ENCODE assay signal across 8 cellular contexts in the genomic region with DNA sequence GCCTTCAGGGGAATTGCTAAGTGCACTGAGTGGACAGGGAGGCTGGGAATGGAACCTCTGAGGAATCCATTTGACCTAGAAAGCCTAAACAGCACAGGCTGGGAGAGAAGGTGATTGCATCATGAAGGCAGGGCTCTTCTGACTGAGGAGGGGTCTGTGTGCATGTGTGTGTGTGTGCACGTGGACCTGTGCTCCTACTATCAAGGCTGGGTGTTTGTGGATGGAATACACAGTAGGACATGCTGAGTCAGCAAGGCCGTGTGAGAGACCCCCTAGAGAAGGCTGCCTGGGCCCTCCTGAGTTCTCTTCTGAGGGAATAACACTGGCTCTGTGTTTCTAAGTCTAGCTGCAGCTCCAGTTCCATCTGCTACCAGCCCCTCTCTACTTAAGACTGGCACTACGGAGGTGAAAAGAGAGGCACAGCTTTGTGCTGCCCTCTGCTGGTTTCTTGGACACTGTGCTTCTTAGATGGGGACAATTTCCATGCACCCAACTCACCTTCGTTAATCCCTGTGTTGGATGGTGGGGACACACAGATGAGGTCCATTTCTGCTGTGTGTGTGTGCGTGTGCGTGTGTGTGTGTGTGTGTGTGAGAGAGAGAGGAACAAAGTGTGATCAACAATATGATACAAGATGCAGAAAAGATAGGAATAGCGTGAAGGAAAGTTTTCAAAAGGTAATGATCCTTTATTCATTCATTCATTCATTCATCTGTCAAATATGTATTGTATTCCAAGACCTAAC. TPM values are rescaled to one million over a fixed set of nuclear protein-coding genes. Genes with fewer than 3 reads are reported as not detected.
A peak's percentile ranks its signal among the peaks of the same experiment; 100 is the strongest.
DNase-seq lines count a peak whose midpoint lies in the region; ATAC-seq and TF ChIP-seq lines count a peak whose summit lies in the region.

No MANE protein-coding gene starts in this region.

- TF ChIP-seq CTCF in GM10248 (IDR thresholded peaks at IDR 0.05; ENCODE audit: control extremely low read depth, extremely low read depth, low read depth, missing control alignments) (peak; percentile 89), hepatocyte (IDR thresholded peaks at IDR 0.05; ENCODE audit: poor library complexity) (peak; percentile 84)

- no peaks in the 10 kb centered on the region for H4K20me1 ChIP-seq in hepatocyte (ENCODE audit: insufficient read depth, poor library complexity, severe bottlenecking)

- no peak overlapping the region for H2AFZ ChIP-seq in hepatocyte

- no peaks in the 10 kb centered on the region for H3K36me3 ChIP-seq in hepatocyte (replicated peaks; ENCODE audit: insufficient read depth, low read depth)

- ATAC-seq in HG02798 (IDR thresholded peaks at IDR 0.05; ENCODE audit: poor library complexity, unreplicated experiment), result peak; percentile 86
- no peak for ATAC-seq in GM19467 (IDR thresholded peaks at IDR 0.05; ENCODE audit: unreplicated experiment)

- CTCF ChIA-PET in GM10248 (lab: Yijun Ruan, JAX), result interaction anchor here (0.6 to 4.4 kb wide), 31 partner anchors 13 to 290 kb away, joined by 3 to 35 read pairs (median 3); a partner anchor contains a TSS

- no peaks in the 10 kb centered on the region for H3K9me2 ChIP-seq in hepatocyte (replicated peaks; ENCODE audit: insufficient read depth)

- no peak overlapping the region for H3K4me2 ChIP-seq in hepatocyte

- no peak overlapping the region for H3K27ac ChIP-seq in hepatocyte

- no peaks in the 10 kb centered on the region for H3K9me3 ChIP-seq in hepatocyte (ENCODE audit: low read depth)

- no peaks in the 10 kb centered on the region for H3K27me3 ChIP-seq in hepatocyte

- H3K79me2 ChIP-seq in hepatocyte, result no peaks in the 10 kb centered on the region

- no peak overlapping the region for H3K4me3 ChIP-seq in hepatocyte
- no peak overlapping the region for H3K4me3 ChIP-seq in skeletal muscle cell (ENCODE audit: low read depth, low read length)

- DNase-seq in GM10248 (ENCODE audit: extremely low spot score), result peak; percentile 43
- peak; percentile 21 to 40 for DNase-seq in NCI-H187 (lab: John Stamatoyannopoulos, UW)
- peak; percentile 26 to 77 (median 53) for DNase-seq in T-helper 1 cell
- DNase-seq in amniotic epithelial cell (ENCODE audit: low read depth), result peak; percentile 81
- peak; percentile 88 for DNase-seq in hepatocyte (ENCODE audit: low spot score)
- peak; percentile 41 for DNase-seq in skeletal muscle cell (ENCODE audit: low read depth)

- 21% methylated on average over 7 of the region's 7 CpGs for WGBS in hepatocyte (ENCODE audit: low lambda C conversion rate, missing lambda C conversion rate)

- POLR2A ChIA-PET in GM10248 (lab: Yijun Ruan, JAX), result no interaction called here

- no peaks in the 10 kb centered on the region for H3K4me1 ChIP-seq in hepatocyte (ENCODE audit: insufficient read depth)

RNA-seq across cellular contexts. Expression of a gene that starts 6.2 kb away (rescaled TPM):
- 76.3 and 79.3 TPM in 2 replicates for total RNA-seq in hepatocyte
- polyA plus RNA-seq in hepatocyte, result 28.3 and 38.5 TPM in 2 replicates

RNA-seq across cellular contexts. Expression of a gene that starts 53.5 kb away (rescaled TPM):
- 0.16 TPM in 1 of 2 replicates, not detected in the other for total RNA-seq in hepatocyte
- polyA plus RNA-seq in hepatocyte, result 0.27 and 0.40 TPM in 2 replicates

RNA-seq across cellular contexts. Expression of a gene that starts 57.0 kb away (rescaled TPM):
- total RNA-seq in hepatocyte, result 57.5 and 58.4 TPM in 2 replicates
- polyA plus RNA-seq in hepatocyte, result 59.3 and 63.2 TPM in 2 replicates

Comparison
In these comparisons a context has a peak if more than half of its experiments do, and no peak if none do; other contexts are left out.
1. DNase-seq: peak in every context shown above with its lines; median percentile 88 in hepatocyte; 81 in amniotic epithelial cell; 53 in T-helper 1 cell; 43 in GM10248; 41 in skeletal muscle cell; 30 in NCI-H187.